ENCODE assay signal across 9 cellular contexts in the genomic region with DNA sequence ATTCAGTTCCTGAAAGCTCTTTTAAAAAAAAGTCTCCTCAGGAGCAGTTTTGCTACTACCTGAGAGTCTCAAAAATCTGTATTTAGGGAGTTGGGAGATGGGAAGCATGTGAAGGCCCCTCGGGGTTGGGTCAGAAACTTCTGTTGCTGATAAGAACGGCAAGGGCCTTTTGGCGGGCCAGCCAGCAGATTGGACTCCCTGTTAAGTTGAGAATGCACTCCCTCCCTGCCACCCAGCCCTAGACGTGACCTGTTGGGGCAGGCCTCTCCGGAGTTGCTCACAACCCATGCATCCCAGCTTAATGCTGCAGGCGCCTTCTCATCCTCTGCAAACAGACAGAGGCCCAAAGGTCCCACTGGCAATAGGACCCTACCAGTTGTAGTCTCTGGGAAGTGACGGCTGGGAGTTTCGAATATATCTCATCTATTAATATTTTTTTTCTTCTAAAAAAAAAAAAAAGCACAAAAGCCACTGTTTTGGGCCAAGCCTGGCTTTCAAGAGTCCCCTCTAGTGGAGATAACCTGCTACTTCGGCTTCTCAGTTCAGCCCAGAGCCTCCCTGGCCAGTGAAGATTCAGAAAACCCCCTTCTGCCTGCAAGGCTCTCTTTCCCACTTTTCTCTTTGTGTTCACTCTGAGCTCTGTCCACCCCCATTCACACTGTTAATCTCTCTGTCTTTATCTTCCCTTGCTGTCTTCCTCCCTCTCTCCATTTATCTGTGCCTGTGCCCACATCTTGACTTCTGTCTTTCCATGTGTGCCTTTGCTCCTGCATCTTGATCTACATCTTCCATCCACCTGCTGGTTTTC. TPM values are rescaled to one million over a fixed set of nuclear protein-coding genes. Genes with fewer than 3 reads are reported as not detected.
DNase-seq lines count a peak whose midpoint lies in the region; ATAC-seq and TF ChIP-seq lines count a peak whose summit lies in the region.
"Had no signal": no experiment of that assay in that cellular context is flagged by ENCODE, and none has a peak within 500 bp of the region (broad histone marks: within the 10 kb centered on the region; RNA-seq: fewer than 3 reads in every experiment).

No MANE protein-coding gene starts in this region.

- peak in 2 of 3 donors; percentile 8 to 27 for DNase-seq in CD4-positive, CD25-positive, alpha-beta regulatory T cell
- peak; percentile 12 to 59 for DNase-seq in NCI-H446 (lab: John Stamatoyannopoulos, UW)
- DNase-seq in cardiac fibroblast (ENCODE audit: low read depth in 2 of 2), result peak; percentile 76 to 80
- no peak for DNase-seq in left lobe of liver (ENCODE audit: low spot score)
- no peak for DNase-seq in type B pancreatic cell (ENCODE audit: extremely low spot score, unreplicated experiment)
- DNase-seq in globus pallidus (ENCODE audit: low spot score), result no peak

- peaks cover 70% of the 10 kb centered on the region for H3K27me3 Mint-ChIP-seq in CD4-positive, CD25-positive, alpha-beta regulatory T cell
- H3K27me3 Mint-ChIP-seq in type B pancreatic cell, result no peaks in the 10 kb centered on the region

- H3K4me1 Mint-ChIP-seq in CD4-positive, CD25-positive, alpha-beta regulatory T cell, result peaks cover 0 to 30% (median 6%) of the 10 kb centered on the region in 4 donors
- peaks cover 80% of the 10 kb centered on the region for H3K4me1 Mint-ChIP-seq in type B pancreatic cell (ENCODE audit: unreplicated experiment)

- peak overlapping the region in 1 of 3 donors; percentile 28 for H3K27ac Mint-ChIP-seq in CD4-positive, CD25-positive, alpha-beta regulatory T cell
- H3K27ac Mint-ChIP-seq in type B pancreatic cell, result peak overlapping the region; percentile 81

- no peaks in the 10 kb centered on the region for H3K36me3 ChIP-seq in CD4-positive, CD25-positive, alpha-beta regulatory T cell (ENCODE audit: control insufficient read depth, insufficient read depth, low read length)

- H3K4me3 Mint-ChIP-seq in CD4-positive, CD25-positive, alpha-beta regulatory T cell, result no peak overlapping the region
- H3K4me3 Mint-ChIP-seq in type B pancreatic cell, result peak overlapping the region; percentile 94

- TF ChIP-seq CTCF in cardiac fibroblast (IDR thresholded peaks at IDR 0.05; ENCODE audit: low read depth, low read length) (peak; percentile 81), type B pancreatic cell (conservative IDR thresholded peaks at IDR 0.05) (peak; percentile 88)

- no peak overlapping the region for H3K27ac ChIP-seq in CD4-positive, CD25-positive, alpha-beta regulatory T cell (ENCODE audit: insufficient read depth, low read length, poor library complexity, severe bottlenecking)

- no peaks in the 10 kb centered on the region for H3K9me3 ChIP-seq in CD4-positive, CD25-positive, alpha-beta regulatory T cell (ENCODE audit: control insufficient read depth in 2 of 2, low read length in 2 of 2)

- peaks cover 11% of the 10 kb centered on the region for H3K4me1 ChIP-seq in CD4-positive, CD25-positive, alpha-beta regulatory T cell (ENCODE audit: control insufficient read depth, insufficient read depth, low read length, poor library complexity, severe bottlenecking)

- no peaks in the 10 kb centered on the region for H3K9me3 Mint-ChIP-seq in CD4-positive, CD25-positive, alpha-beta regulatory T cell
- no peaks in the 10 kb centered on the region for H3K9me3 Mint-ChIP-seq in type B pancreatic cell
- H3K9me3 Mint-ChIP-seq: IgD-negative memory B cell had no signal

- ATAC-seq in CD4-positive, CD25-positive, alpha-beta regulatory T cell (ENCODE audit: low read depth in 2 of 2), result peak; percentile 38 to 40
- ATAC-seq in GM21423 (IDR thresholded peaks at IDR 0.05; ENCODE audit: unreplicated experiment), result peak; percentile 49
- ATAC-seq in left lobe of liver, result peak; percentile 48
- no peak for ATAC-seq in HG02642 (IDR thresholded peaks at IDR 0.05; ENCODE audit: poor library complexity, unreplicated experiment)

- H3K27me3 ChIP-seq in CD4-positive, CD25-positive, alpha-beta regulatory T cell (ENCODE audit: control insufficient read depth, insufficient read depth, low read length), result peaks cover 31% of the 10 kb centered on the region

- no peak overlapping the region for H3K4me3 ChIP-seq in CD4-positive, CD25-positive, alpha-beta regulatory T cell (ENCODE audit: low read depth, low read length)
- H3K4me3 ChIP-seq in cardiac fibroblast (replicated peaks in 1 of 2; ENCODE audit: low read depth in 2 of 2, low read length in 2 of 2), result no peak overlapping the region

- peaks cover under 1% of the 10 kb centered on the region for H3K36me3 Mint-ChIP-seq in CD4-positive, CD25-positive, alpha-beta regulatory T cell
- H3K36me3 Mint-ChIP-seq in type B pancreatic cell, result peaks cover 3% of the 10 kb centered on the region
- H3K36me3 Mint-ChIP-seq: IgD-negative memory B cell had no signal

RNA-seq across cellular contexts. Expression of gene PLXNA2, which starts 5.3 kb away (rescaled TPM):
- 0.62 TPM for total RNA-seq in CD4-positive, CD25-positive, alpha-beta regulatory T cell
- under 1 TPM in 2 of 4 donors, not detected in 2; 0.02 to 0.16 TPM for polyA plus RNA-seq in CD4-positive, CD25-positive, alpha-beta regulatory T cell
- 9.3 TPM for total RNA-seq in left lobe of liver
- total RNA-seq in type B pancreatic cell (ENCODE audit: low replicate concordance), result 80.1 and 120 TPM in 2 replicates

Comparison
In these comparisons a context has a peak if more than half of its experiments do, and no peak if none do; other contexts are left out.
1. DNase-seq: peak in CD4-positive, CD25-positive, alpha-beta regulatory T cell (2 of 3), NCI-H446 (2 of 2) and cardiac fibroblast (2 of 2); none in left lobe of liver (single experiment), type B pancreatic cell (single experiment) and globus pallidus (single experiment).